In the genomic region with DNA sequence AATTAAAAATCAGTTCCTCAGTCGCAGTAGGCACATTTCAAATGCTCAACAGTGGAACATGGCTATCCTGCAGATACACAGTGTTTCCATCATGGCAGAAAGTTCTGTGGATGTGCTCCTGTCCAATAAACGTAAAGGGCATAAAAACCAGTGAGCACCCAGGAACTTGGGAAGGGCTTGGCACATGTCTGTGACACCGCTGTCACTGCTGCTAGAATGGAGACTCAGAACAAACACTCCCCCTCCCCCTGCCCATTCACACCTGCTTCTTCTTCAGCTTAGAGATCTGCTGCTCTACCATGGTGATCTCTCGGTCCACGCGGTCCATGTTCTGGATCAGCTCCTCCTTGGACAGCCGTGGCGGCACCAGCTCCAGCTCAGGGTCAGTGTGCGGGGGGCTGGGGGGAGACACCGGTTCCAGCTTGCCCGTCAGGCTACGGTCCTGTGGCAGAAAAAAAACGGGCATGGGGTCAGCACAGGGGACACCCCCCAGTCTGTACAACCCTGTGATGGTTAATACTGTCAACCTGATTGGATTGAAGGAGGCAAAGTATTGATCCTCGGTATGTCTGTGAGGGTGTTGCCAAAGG, we compare ENCODE assay signal across 35 cellular contexts.
"Had no signal": no experiment of that assay in that cellular context is flagged by ENCODE, and none has a peak within 500 bp of the region (broad histone marks: within the 10 kb centered on the region; RNA-seq: fewer than 3 reads in every experiment).

No MANE protein-coding gene starts in this region.

- H3K4me3 Mint-ChIP-seq: activated B cell treated with CpG ODN at 0.5 μM for 24 hours; activated CD4-positive, alpha-beta memory T cell treated with anti-CD3 and anti-CD28 coated beads for 36 hours; activated CD4-positive, alpha-beta T cell treated with anti-CD3 and anti-CD28 coated beads, Interleukin-2, amount 10 ng/mL, durations not matched to agents 24 days and 14 days; activated CD8-positive, alpha-beta memory T cell treated with anti-CD3 and anti-CD28 coated beads, Interleukin-2, amount 10 ng/mL, durations not matched to agents 7 days and 5 days; activated CD8-positive, alpha-beta T cell treated with anti-CD3 and anti-CD28 coated beads, Interleukin-2, amount 10 ng/mL, durations not matched to agents 7 days and 5 days; activated naive CD4-positive, alpha-beta T cell treated with anti-CD3 and anti-CD28 coated beads, Interleukin-2, amount 10 ng/mL, durations not matched to agents 7 days and 5 days; activated naive CD8-positive, alpha-beta T cell treated with anti-CD3 and anti-CD28 coated beads, Interleukin-2, amount 10 ng/mL, durations not matched to agents 7 days and 5 days; activated T-helper 1 cell treated with anti-CD3 and anti-CD28 coated beads, Interleukin-12 subunit alpha, Interleukin-12 subunit beta, Interleukin-2, Interleukin-4 antibody, amounts not matched to agents 30 ng/mL and 10 ng/mL and 1 ng/mL, durations not matched to agents 14 hours and 24 hours and 36 hours; brain; T-helper 17 cell; T-helper 2 cell treated with Interferon-gamma antibody and Interleukin-4, amounts not matched to agents 5 μg/mL and 100 μg/mL, for 36 hours had no signal

- H3K9me3 ChIP-seq: ascending aorta had no signal

- H3K27ac Mint-ChIP-seq: activated B cell treated with CpG ODN at 0.5 μM for 24 hours; activated CD4-positive, alpha-beta memory T cell treated with anti-CD3 and anti-CD28 coated beads for 36 hours; activated CD4-positive, alpha-beta T cell treated with anti-CD3 and anti-CD28 coated beads, Interleukin-2, amount 10 ng/mL, durations not matched to agents 24 days and 14 days; activated CD8-positive, alpha-beta memory T cell treated with anti-CD3 and anti-CD28 coated beads, Interleukin-2, amount 10 ng/mL, durations not matched to agents 7 days and 5 days; activated CD8-positive, alpha-beta T cell treated with anti-CD3 and anti-CD28 coated beads, Interleukin-2, amount 10 ng/mL, durations not matched to agents 7 days and 5 days; activated naive CD4-positive, alpha-beta T cell treated with anti-CD3 and anti-CD28 coated beads, Interleukin-2, amount 10 ng/mL, durations not matched to agents 7 days and 5 days; activated naive CD8-positive, alpha-beta T cell treated with anti-CD3 and anti-CD28 coated beads, Interleukin-2, amount 10 ng/mL, durations not matched to agents 7 days and 5 days; activated T-helper 1 cell treated with anti-CD3 and anti-CD28 coated beads, Interleukin-12 subunit alpha, Interleukin-12 subunit beta, Interleukin-2, Interleukin-4 antibody, amounts not matched to agents 30 ng/mL and 10 ng/mL and 1 ng/mL, durations not matched to agents 14 hours and 24 hours and 36 hours; activated T-helper 2 cell treated with anti-CD3 and anti-CD28 coated beads, Interferon-gamma antibody, Interleukin-2, Interleukin-4, amounts not matched to agents 10 μg/mL and 5 μg/mL and 100 μg/mL, durations not matched to agents 14 hours and 24 hours and 36 hours; T-helper 17 cell; T-helper 2 cell treated with Interferon-gamma antibody and Interleukin-4, amounts not matched to agents 5 μg/mL and 100 μg/mL, for 36 hours had no signal

- H3K4me3 ChIP-seq: ascending aorta, esophagus squamous epithelium, gastroesophageal sphincter, heart right ventricle had no signal

- DNase-seq: activated B cell treated with CpG ODN at 0.5 μM for 24 hours; activated CD4-positive, alpha-beta memory T cell treated with anti-CD3 and anti-CD28 coated beads for 36 hours; activated CD4-positive, alpha-beta T cell treated with anti-CD3 and anti-CD28 coated beads, Interleukin-2, amount 10 ng/mL, durations not matched to agents 24 days and 14 days; activated CD8-positive, alpha-beta memory T cell treated with anti-CD3 and anti-CD28 coated beads, Interleukin-2, amount 10 ng/mL, durations not matched to agents 7 days and 5 days; activated CD8-positive, alpha-beta memory T cell treated with anti-CD3 and anti-CD28 coated beads, Interleukin-2, amount 50 U/mL, for 4 hours; activated CD8-positive, alpha-beta T cell treated with anti-CD3 and anti-CD28 coated beads, Interleukin-2, amount 10 ng/mL, durations not matched to agents 7 days and 5 days; activated effector memory CD4-positive, alpha-beta T cell treated with anti-CD3 and anti-CD28 coated beads, Interleukin-2, amount 50 U/mL, for 16 hours; activated naive CD4-positive, alpha-beta T cell treated with anti-CD3 and anti-CD28 coated beads, Interleukin-2, amount 10 ng/mL, durations not matched to agents 7 days and 5 days; activated naive CD8-positive, alpha-beta T cell treated with anti-CD3 and anti-CD28 coated beads, Interleukin-2, amount 10 ng/mL, durations not matched to agents 7 days and 5 days; activated T-cell treated with anti-CD3 and anti-CD28 coated beads, Interleukin-2, amount 50 U/mL, for 1 hour; activated T-cell treated with anti-CD3 and anti-CD28 coated beads, Interleukin-2, amount 50 U/mL, for 48 hours; caudate nucleus; cortex of kidney; dermis blood vessel endothelial cell; effector CD8-positive, alpha-beta T cell; esophagus squamous epithelium; foreskin melanocyte; T-helper 1 cell; T-helper 17 cell; T1000; WERI-Rb-1 had no signal

- ATAC-seq: activated CD4-positive, CD25-positive, alpha-beta regulatory T cell treated with anti-CD3 and anti-CD28 coated beads, Interleukin-2, amount 50 U/mL, for 24 hours; activated CD8-positive, alpha-beta memory T cell treated with anti-CD3 and anti-CD28 coated beads, Interleukin-2, amount 10 ng/mL, durations not matched to agents 7 days and 5 days; activated CD8-positive, alpha-beta T cell treated with anti-CD3 and anti-CD28 coated beads, Interleukin-2, amount 10 ng/mL, durations not matched to agents 7 days and 5 days; activated naive CD4-positive, alpha-beta T cell treated with anti-CD3 and anti-CD28 coated beads, Interleukin-2, amount 50 U/mL, for 72 hours; gastroesophageal sphincter; heart right ventricle; T-helper 17 cell had no signal

- H3K27me3 Mint-ChIP-seq: activated B cell treated with CpG ODN at 0.5 μM for 24 hours; activated CD4-positive, alpha-beta memory T cell treated with anti-CD3 and anti-CD28 coated beads for 36 hours; activated CD4-positive, alpha-beta T cell treated with anti-CD3 and anti-CD28 coated beads, Interleukin-2, amount 10 ng/mL, durations not matched to agents 24 days and 14 days; activated CD8-positive, alpha-beta memory T cell treated with anti-CD3 and anti-CD28 coated beads, Interleukin-2, amount 10 ng/mL, durations not matched to agents 7 days and 5 days; activated naive CD4-positive, alpha-beta T cell treated with anti-CD3 and anti-CD28 coated beads, Interleukin-2, amount 10 ng/mL, durations not matched to agents 7 days and 5 days; activated naive CD8-positive, alpha-beta T cell treated with anti-CD3 and anti-CD28 coated beads, Interleukin-2, amount 10 ng/mL, durations not matched to agents 7 days and 5 days; brain; T-helper 17 cell had no signal

- H3K27ac ChIP-seq: ascending aorta, epithelial cell of prostate, esophagus squamous epithelium, gastroesophageal sphincter, heart right ventricle, WERI-Rb-1 had no signal

- H3K27me3 ChIP-seq: ascending aorta, esophagus squamous epithelium, gastroesophageal sphincter, heart right ventricle had no signal

- FAIRE-seq: bronchial epithelial cell, colon, endometrium, endothelial cell of umbilical vein had no signal
